In genomic region chr11:128291835-128292234, GRCh38 we compare ENCODE assay signal across 9 cellular contexts.
A peak's percentile ranks its signal among the peaks of the same experiment; 100 is the strongest.
DNase-seq lines count a peak whose midpoint lies in the region; ATAC-seq and TF ChIP-seq lines count a peak whose summit lies in the region.
"Had no signal": no experiment of that assay in that cellular context is flagged by ENCODE, and none has a peak within 500 bp of the region (broad histone marks: within the 10 kb centered on the region; RNA-seq: fewer than 3 reads in every experiment).

No MANE protein-coding gene starts in this region.

- WGBS in gastroesophageal sphincter (ENCODE audit: low coverage in 1 of 2), 2 donors = 88 to 89% methylated on average over 4 to 7 of the region's 7 CpGs

- DNase-seq in GM12865 (ENCODE audit: low read depth) (no peak), UCSD-AML1 (lab: John Stamatoyannopoulos, UW; ENCODE audit: unreplicated experiment) (peak; percentile 58), NCI-H146 treated with DMSO at 0.1 percent for 48 hours (lab: John Stamatoyannopoulos, UW; ENCODE audit: unreplicated experiment) (no peak), WERI-Rb-1 (no peak)
- DNase-seq in activated naive CD8-positive, alpha-beta T cell treated with anti-CD3 and anti-CD28 coated beads for 36 hours = peak; percentile 58
- peak; percentile 47 to 49 for DNase-seq in stimulated activated CD4-positive, alpha-beta T cell treated with anti-CD3 and anti-CD28 coated beads, Interleukin-15, amount 100 ng/mL, for 48 hours (ENCODE audit: low read depth in 2 of 2)
- DNase-seq: DND-41 had no signal

- H3K27ac ChIP-seq in WERI-Rb-1 (no peak overlapping the region), gastroesophageal sphincter (no peak overlapping the region)

- H3K9me3 Mint-ChIP-seq in activated naive CD8-positive, alpha-beta T cell treated with anti-CD3 and anti-CD28 coated beads for 36 hours = peaks cover 20% of the 10 kb centered on the region

- ATAC-seq in HG02588 (IDR thresholded peaks at IDR 0.05; ENCODE audit: unreplicated experiment) (no peak), gastroesophageal sphincter (no peak)

- H3K4me3 ChIP-seq in GM12865 (ENCODE audit: low read depth, low read length) (peak overlapping the region; percentile 57), WERI-Rb-1 (ENCODE audit: low read depth, low read length) (no peak overlapping the region), gastroesophageal sphincter (no peak overlapping the region)

- H3K36me3 Mint-ChIP-seq in activated naive CD8-positive, alpha-beta T cell treated with anti-CD3 and anti-CD28 coated beads for 36 hours = peaks cover 44% of the 10 kb centered on the region

- peak overlapping the region; percentile 93 for H3K27ac Mint-ChIP-seq in activated naive CD8-positive, alpha-beta T cell treated with anti-CD3 and anti-CD28 coated beads for 36 hours

- no peak for TF ChIP-seq POLR2A in gastroesophageal sphincter (IDR thresholded peaks at IDR 0.05)

- peaks cover 0 to 38% (median 17%) of the 10 kb centered on the region in 3 donors for H3K4me1 ChIP-seq in gastroesophageal sphincter

- H3K36me3 ChIP-seq in WERI-Rb-1 (no peaks in the 10 kb centered on the region), gastroesophageal sphincter (no peaks in the 10 kb centered on the region)

- TF ChIP-seq CTCF in GM12865 (IDR thresholded peaks at IDR 0.05; ENCODE audit: insufficient read depth, low read depth, low read length, missing control alignments) (no peak), WERI-Rb-1 (IDR thresholded peaks at IDR 0.05; ENCODE audit: low read depth, low read length) (no peak), gastroesophageal sphincter (IDR thresholded peaks at IDR 0.05) (no peak)

- H3K4me1 Mint-ChIP-seq in activated naive CD8-positive, alpha-beta T cell treated with anti-CD3 and anti-CD28 coated beads for 36 hours = peaks cover 92% of the 10 kb centered on the region

- no peaks in the 10 kb centered on the region for H3K27me3 Mint-ChIP-seq in activated naive CD8-positive, alpha-beta T cell treated with anti-CD3 and anti-CD28 coated beads for 36 hours

- H3K9me3 ChIP-seq in WERI-Rb-1 (ENCODE audit: severe bottlenecking) = no peaks in the 10 kb centered on the region
- no peaks in the 10 kb centered on the region for H3K9me3 ChIP-seq in gastroesophageal sphincter

- no peaks in the 10 kb centered on the region for H3K27me3 ChIP-seq in WERI-Rb-1 (ENCODE audit: insufficient read depth, low read depth, severe bottlenecking)
- H3K27me3 ChIP-seq in gastroesophageal sphincter = no peaks in the 10 kb centered on the region

- no peak for TF ChIP-seq EP300 in gastroesophageal sphincter (IDR thresholded peaks at IDR 0.05)

- H3K4me3 Mint-ChIP-seq in activated naive CD8-positive, alpha-beta T cell treated with anti-CD3 and anti-CD28 coated beads for 36 hours = peak overlapping the region; percentile 82

Comparison
In these comparisons a context has a peak if more than half of its experiments do, and no peak if none do; other contexts are left out.
1. DNase-seq: peak in UCSD-AML1 (single experiment), activated naive CD8-positive, alpha-beta T cell treated with anti-CD3 and anti-CD28 coated beads for 36 hours (single experiment) and stimulated activated CD4-positive, alpha-beta T cell treated with anti-CD3 and anti-CD28 coated beads, Interleukin-15, amount 100 ng/mL, for 48 hours (2 of 2); none in GM12865 (single experiment), NCI-H146 treated with DMSO at 0.1 percent for 48 hours (single experiment) and WERI-Rb-1 (single experiment).